Comparison of ENCODE assay signal across 1 cellular context in the genomic region with DNA sequence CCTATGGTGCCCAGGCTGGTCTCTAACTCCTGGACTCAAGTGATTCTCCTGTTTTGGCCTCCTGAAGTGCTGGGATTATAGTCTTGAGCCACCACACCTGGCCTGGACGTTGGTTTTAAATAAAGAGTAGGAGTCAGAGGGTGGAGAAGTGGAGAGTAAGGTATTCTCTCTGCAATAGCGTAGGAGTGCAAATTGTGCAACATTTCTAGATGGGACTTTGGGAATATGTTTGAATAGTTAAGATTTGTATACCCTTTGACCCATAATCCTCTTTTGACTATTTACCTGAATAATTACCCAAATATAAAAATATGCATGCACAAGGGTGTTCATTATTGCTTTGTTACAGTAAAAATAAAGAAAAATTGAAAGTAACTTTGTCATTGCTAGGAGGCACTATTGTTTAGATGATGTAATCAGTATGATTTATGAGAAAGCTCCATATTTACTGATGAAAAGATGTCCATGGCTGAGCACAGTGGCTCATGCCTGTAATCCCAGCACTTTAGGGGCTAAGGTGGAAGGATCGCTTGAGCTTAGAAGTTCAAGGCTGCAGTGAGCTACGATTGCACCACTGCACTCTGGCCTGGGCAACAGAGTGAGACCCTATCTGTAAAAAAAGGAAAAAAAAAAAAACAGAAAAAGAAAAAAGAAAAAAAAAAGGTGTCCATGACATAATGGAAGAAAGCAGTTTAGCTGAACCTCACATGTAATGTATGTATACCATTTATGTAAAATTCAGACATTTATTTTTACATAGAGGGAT.
TF ChIP-seq lines count a peak whose summit lies in the region.

No MANE protein-coding gene starts in this region.

TF ChIP-seq in K562, 482 proteins besides CTCF, POLR2A, EP300 and RAD21:
- no peak for TF ChIP-seq RCOR1 (IDR thresholded peaks at IDR 0.05; ENCODE audit: borderline replicate concordance in 1 of 2, low read depth in 2 of 2, low read length in 2 of 2)
- peak; percentile 88 for TF ChIP-seq CEBPB (tag; IDR thresholded peaks at IDR 0.05)
- peak; percentile 51; the same call in 1 of the 2 replicates for TF ChIP-seq CEBPG (CRISPR knock-in tag; IDR thresholded peaks at IDR 0.05)
- peak; percentile 81 to 89 for TF ChIP-seq CEBPG (tag; conservative IDR thresholded peaks at IDR 0.05 in 1 of 2, IDR thresholded peaks at IDR 0.05 in 1 of 2)
- no peak for TF ChIP-seq POLR2G (IDR thresholded peaks at IDR 0.05; ENCODE audit: low read depth, low read length)
- no peak for TF ChIP-seq ZNF445 (CRISPR knock-in tag; IDR thresholded peaks at IDR 0.05; ENCODE audit: low read depth)
- TF ChIP-seq BRD4 (IDR thresholded peaks at IDR 0.05): no peak
- TF ChIP-seq TRIM24 (IDR thresholded peaks at IDR 0.05): peak in 1 of 2 experiments; percentile 33; a peak in 1 of 4 replicates
- TF ChIP-seq SOX6 (IDR thresholded peaks at IDR 0.05): peak; percentile 69
- TF ChIP-seq NR2C1 (IDR thresholded peaks at IDR 0.05): no peak
- TF ChIP-seq NR2C1 (tag; IDR thresholded peaks at IDR 0.05): peak; percentile 55
- peak; percentile 92 for TF ChIP-seq ZNF121 (CRISPR knock-in tag; conservative IDR thresholded peaks at IDR 0.05)
- TF ChIP-seq ZNF395 (CRISPR knock-in tag; IDR thresholded peaks at IDR 0.05): no peak
- TF ChIP-seq, protein P1, sequence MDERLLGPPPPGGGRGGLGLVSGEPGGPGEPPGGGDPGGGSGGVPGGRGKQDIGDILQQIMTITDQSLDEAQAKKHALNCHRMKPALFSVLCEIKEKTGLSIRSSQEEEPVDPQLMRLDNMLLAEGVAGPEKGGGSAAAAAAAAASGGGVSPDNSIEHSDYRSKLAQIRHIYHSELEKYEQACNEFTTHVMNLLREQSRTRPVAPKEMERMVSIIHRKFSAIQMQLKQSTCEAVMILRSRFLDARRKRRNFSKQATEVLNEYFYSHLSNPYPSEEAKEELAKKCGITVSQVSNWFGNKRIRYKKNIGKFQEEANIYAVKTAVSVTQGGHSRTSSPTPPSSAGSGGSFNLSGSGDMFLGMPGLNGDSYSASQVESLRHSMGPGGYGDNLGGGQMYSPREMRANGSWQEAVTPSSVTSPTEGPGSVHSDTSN (CRISPR knock-in tag; IDR thresholded peaks at IDR 0.05; ENCODE audit: low read depth): no peak
- TF ChIP-seq, protein P1 (tag; conservative IDR thresholded peaks at IDR 0.05; ENCODE audit: low read depth): peak; percentile 93
- TF ChIP-seq TARDBP (IDR thresholded peaks at IDR 0.05): no peak
- no peak for TF ChIP-seq JUND (IDR thresholded peaks at IDR 0.05; ENCODE audit: borderline replicate concordance, low read depth, low read length)
- peak; percentile 45; the same call in 2 of the 3 replicates for TF ChIP-seq JUND (tag; IDR thresholded peaks at IDR 0.05; ENCODE audit: borderline replicate concordance, low read depth, low read length)
- no peak for TF ChIP-seq RBM39 (optimal IDR thresholded peaks at IDR 0.05; ENCODE audit: low read depth, low read length)
- no peak for TF ChIP-seq ZNF431 (CRISPR knock-in tag; IDR thresholded peaks at IDR 0.05)
- peak; percentile 89 for TF ChIP-seq PKNOX1 (IDR thresholded peaks at IDR 0.05)
- TF ChIP-seq NFE2 (IDR thresholded peaks at IDR 0.05; ENCODE audit: low read depth): no peak
- TF ChIP-seq TAF9B (IDR thresholded peaks at IDR 0.05; ENCODE audit: partially characterized antibody): no peak
- TF ChIP-seq ATF7 (IDR thresholded peaks at IDR 0.05): peak; percentile 84
- peak; percentile 95 for TF ChIP-seq MEIS2 (IDR thresholded peaks at IDR 0.05; ENCODE audit: partially characterized antibody)
- TF ChIP-seq ZNF778 (CRISPR knock-in tag; IDR thresholded peaks at IDR 0.05): no peak
- TF ChIP-seq, protein P2, sequence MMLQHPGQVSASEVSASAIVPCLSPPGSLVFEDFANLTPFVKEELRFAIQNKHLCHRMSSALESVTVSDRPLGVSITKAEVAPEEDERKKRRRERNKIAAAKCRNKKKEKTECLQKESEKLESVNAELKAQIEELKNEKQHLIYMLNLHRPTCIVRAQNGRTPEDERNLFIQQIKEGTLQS (IDR thresholded peaks at IDR 0.05): peak; percentile 87
- TF ChIP-seq, protein P2 (CRISPR knock-in tag; conservative IDR thresholded peaks at IDR 0.05): no peak
